8 cellular contexts compared by ENCODE assay signal in genomic region chr7:129169705-129170319, GRCh38. TPM values are rescaled to one million over a fixed set of nuclear protein-coding genes. Genes with fewer than 3 reads are reported as not detected.
DNase-seq lines count a peak whose midpoint lies in the region; TF ChIP-seq lines count a peak whose summit lies in the region.

No MANE protein-coding gene starts in this region.

- no peaks in the 10 kb centered on the region for H3K9me3 ChIP-seq in breast epithelium
- no peaks in the 10 kb centered on the region for H3K9me3 ChIP-seq in HUES64 (ENCODE audit: insufficient read depth, low read depth, low read length)
- H3K9me3 ChIP-seq in colonic mucosa: no peaks in the 10 kb centered on the region

- no peak for TF ChIP-seq CTCF in breast epithelium (IDR thresholded peaks at IDR 0.05)
- no peak for TF ChIP-seq CTCF in MCF 10A (IDR thresholded peaks at IDR 0.05; ENCODE audit: unreplicated experiment)
- TF ChIP-seq CTCF in colonic mucosa (IDR thresholded peaks at IDR 0.05): no peak
- TF ChIP-seq CTCF in nephron (IDR thresholded peaks at IDR 0.05; ENCODE audit: unreplicated experiment in 3 of 3): no peak

- H3K36me3 ChIP-seq in breast epithelium (no peaks in the 10 kb centered on the region), HUES64 (ENCODE audit: insufficient read depth, low read length) (peaks cover 16% of the 10 kb centered on the region), colonic mucosa (no peaks in the 10 kb centered on the region)

- H3K4me3 Mint-ChIP-seq in MCF 10A (ENCODE audit: unreplicated experiment) (no peak overlapping the region), nephron (peak overlapping the region; percentile 76 to 79 (median 77))

- 28% methylated on average over 16 of the region's 16 CpGs for WGBS in HUES64

- H3K4me3 ChIP-seq in breast epithelium: peak overlapping the region; percentile 38 to 77 (median 55)
- peak overlapping the region; percentile 53 for H3K4me3 ChIP-seq in HUES64 (ENCODE audit: low read length)
- H3K4me3 ChIP-seq in colonic mucosa: peak overlapping the region; percentile 42

- H3K27me3 ChIP-seq in breast epithelium (no peaks in the 10 kb centered on the region), HUES64 (ENCODE audit: insufficient read depth, low read length) (peaks cover 3% of the 10 kb centered on the region; the same call in 1 of the 2 replicates), colonic mucosa (no peaks in the 10 kb centered on the region)

- H3K27ac Mint-ChIP-seq in MCF 10A (ENCODE audit: low read depth, unreplicated experiment) (no peak overlapping the region), nephron (peak overlapping the region; percentile 75 to 97 (median 92))

- POLR2A ChIA-PET in MCF 10A (lab: Yijun Ruan, JAX): interaction anchor here (1.3 kb wide), 1 partner anchor 24 kb away, joined by 3 read pairs; no protein-coding TSS in a partner anchor

- H3K27me3 Mint-ChIP-seq in MCF 10A (ENCODE audit: insufficient read depth, unreplicated experiment) (no peaks in the 10 kb centered on the region), nephron (ENCODE audit: low read depth) (peaks cover 9% of the 10 kb centered on the region)

- intact Hi-C loops in breast epithelium (cut with DNase I; ENCODE audit: low total_unique reads): no loop called here
- intact Hi-C loops in MCF 10A (cut with micrococcal nuclease): no loop called here
- intact Hi-C loops in colonic mucosa (cut with DNase I): no loop called here

- H3K9ac ChIP-seq in HUES64 (ENCODE audit: low read depth, low read length) (peak overlapping the region; percentile 83), colonic mucosa (ENCODE audit: low read depth in 2 of 2, low read length in 2 of 2) (peak overlapping the region; percentile 36 to 56)

- CTCF ChIA-PET in MCF 10A (lab: Yijun Ruan, JAX): interaction anchor here (8.0 kb wide), 1 partner anchor 41 kb away, joined by 72 read pairs; no protein-coding TSS in a partner anchor

- DNase-seq in breast epithelium (ENCODE audit: low spot score in 2 of 2): no peak
- no peak for DNase-seq in MCF 10A (ENCODE audit: unreplicated experiment)
- no peak for DNase-seq in colonic mucosa
- DNase-seq in NCI-H1048 (lab: John Stamatoyannopoulos, UW): no peak
- no peak for DNase-seq in NK-92 treated with Interleukin-12 subunit alpha and Interleukin-12 subunit beta, amount 100 ng/mL, for 24 hours (lab: John Stamatoyannopoulos, UW)
- no peak for DNase-seq in NCI-H82 (lab: John Stamatoyannopoulos, UW)

- H3K27ac ChIP-seq in breast epithelium (no peak overlapping the region), HUES64 (ENCODE audit: low read depth, low read length) (peak overlapping the region; percentile 86), colonic mucosa (no peak overlapping the region)

- BruUV-seq in MCF 10A (replicated peaks; lab: Mats Ljungman, UMichigan): no TSS peak

- H3K36me3 Mint-ChIP-seq in MCF 10A (ENCODE audit: insufficient read depth, unreplicated experiment) (no peaks in the 10 kb centered on the region), nephron (ENCODE audit: low read depth) (peaks cover 5% of the 10 kb centered on the region)

- no peak for TF ChIP-seq POLR2A in breast epithelium (IDR thresholded peaks at IDR 0.05)

- H3K9me3 Mint-ChIP-seq in MCF 10A (ENCODE audit: unreplicated experiment) (no peaks in the 10 kb centered on the region), nephron (no peaks in the 10 kb centered on the region)

- no peaks in the 10 kb centered on the region for H3K4me1 ChIP-seq in breast epithelium
- peaks cover 22% of the 10 kb centered on the region for H3K4me1 ChIP-seq in HUES64 (ENCODE audit: insufficient read depth, low read length)
- no peaks in the 10 kb centered on the region for H3K4me1 ChIP-seq in colonic mucosa

- H3K4me1 Mint-ChIP-seq in MCF 10A (ENCODE audit: insufficient read depth, unreplicated experiment): no peaks in the 10 kb centered on the region
- H3K4me1 Mint-ChIP-seq in nephron: peaks cover 33% of the 10 kb centered on the region

RNA-seq across cellular contexts. Expression of gene SMO, which starts 18.6 kb away (rescaled TPM):
- total RNA-seq in breast epithelium: 10 to 100 TPM in 2 of 3 donors, 1 to 10 TPM in 1; 6.2 to 11.8 (median 10.2) TPM
- total RNA-seq in MCF 10A (2022): not detected in 2 replicates
- 49.2 TPM for polyA plus RNA-seq in HUES64 (2013, experiment 1 of 2)
- polyA plus RNA-seq in HUES64 (2013, experiment 2 of 2): 49.8 TPM
- total RNA-seq in colonic mucosa: 1 to 10 TPM; 1.6 to 3.6 TPM

RNA-seq across cellular contexts. Expression of gene TSPAN33, which starts 25.3 kb away (rescaled TPM):
- total RNA-seq in breast epithelium (10 to 100 TPM in 1 of 3 donors, 1 to 10 TPM in 2; 3.9 to 11.4 (median 5.4) TPM), MCF 10A (2022) (1.7 TPM in 2 replicates), colonic mucosa (1 to 10 TPM; 3.8 to 9.7 TPM)
- polyA plus RNA-seq in HUES64 (2013, experiment 1 of 2): 23.6 TPM
- 26.6 TPM for polyA plus RNA-seq in HUES64 (2013, experiment 2 of 2)

RNA-seq across cellular contexts. Expression of gene AHCYL2, which starts 55.0 kb away (rescaled TPM):
- total RNA-seq in breast epithelium: 10 to 100 TPM; 19.0 to 24.7 (median 21.8) TPM
- total RNA-seq in MCF 10A (2022): 12.8 and 16.4 TPM in 2 replicates
- 11.2 TPM for polyA plus RNA-seq in HUES64 (2013, experiment 1 of 2)
- polyA plus RNA-seq in HUES64 (2013, experiment 2 of 2): 14.8 TPM
- 100 to 1,000 TPM; 262 to 397 TPM for total RNA-seq in colonic mucosa

Comparison
In these comparisons a context has a peak if more than half of its experiments do, and no peak if none do; other contexts are left out.
1. RNA of gene AHCYL2, which starts 55.0 kb away (total RNA-seq): 262 to 397 TPM in colonic mucosa; 19.0 to 24.7 TPM in breast epithelium and 12.8 to 16.4 TPM in MCF 10A; every median in the first group is over 10 times any median in the second.
2. Peak in every context shown above with its lines, with median percentiles within 50 percentile points of each other: H3K4me3 ChIP-seq.